In the genomic region with DNA sequence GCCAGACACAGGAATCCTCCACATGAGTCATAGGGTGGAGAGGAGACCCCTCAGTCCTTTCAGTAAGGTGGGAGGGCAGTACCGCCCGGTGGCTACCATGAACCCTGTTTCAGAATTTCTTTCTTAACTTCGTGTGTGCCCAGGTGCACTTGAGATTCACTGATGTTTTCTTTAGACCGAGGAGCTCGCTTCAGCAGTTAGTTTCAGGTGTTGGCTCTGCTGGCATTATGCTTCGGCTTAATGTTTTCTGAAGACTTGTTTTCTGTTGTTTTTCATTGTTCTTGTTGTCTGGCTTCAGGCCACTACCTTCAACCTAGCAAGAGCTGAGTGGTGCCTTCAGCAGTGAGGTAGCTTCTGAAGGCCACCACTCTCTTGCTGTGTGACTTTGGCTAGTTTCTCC, we compare ENCODE assay signal across 28 cellular contexts.
"Had no signal": no experiment of that assay in that cellular context is flagged by ENCODE, and none has a peak within 500 bp of the region (broad histone marks: within the 10 kb centered on the region; RNA-seq: fewer than 3 reads in every experiment).

No MANE protein-coding gene starts in this region.

- ATAC-seq: activated CD4-positive, CD25-positive, alpha-beta regulatory T cell treated with anti-CD3 and anti-CD28 coated beads, Interleukin-2, amount 50 U/mL, for 24 hours; gastroesophageal sphincter had no signal

- H3K27me3 ChIP-seq: adrenal gland, ascending aorta, dorsolateral prefrontal cortex, gastroesophageal sphincter, hepatocyte, uterus had no signal

- H3K36me3 ChIP-seq: uterus, WERI-Rb-1 had no signal

- H3K4me1 ChIP-seq: adrenal gland, ascending aorta, uterus had no signal

- H3K4me3 Mint-ChIP-seq: activated CD4-positive, alpha-beta memory T cell treated with anti-CD3 and anti-CD28 coated beads for 36 hours; activated CD4-positive, alpha-beta T cell treated with anti-CD3 and anti-CD28 coated beads, Interleukin-2, amount 10 ng/mL, durations not matched to agents 24 days and 14 days; activated T-cell treated with anti-CD3 and anti-CD28 coated beads, Interleukin-2, amount 50 U/mL, for 4 hours; brain; nephron had no signal

- H3K4me1 Mint-ChIP-seq: brain, nephron had no signal

- H3K36me3 Mint-ChIP-seq: activated naive CD4-positive, alpha-beta T cell treated with anti-CD3 and anti-CD28 coated beads, Interleukin-2, amount 50 U/mL, for 72 hours had no signal

- DNase-seq: activated CD4-positive, alpha-beta memory T cell treated with anti-CD3 and anti-CD28 coated beads for 36 hours; activated CD4-positive, alpha-beta T cell treated with anti-CD3 and anti-CD28 coated beads, Interleukin-2, amount 10 ng/mL, durations not matched to agents 24 days and 14 days; activated naive CD4-positive, alpha-beta T cell; activated T-cell treated with anti-CD3 and anti-CD28 coated beads, Interleukin-2, amount 50 U/mL, for 4 hours; adrenal gland; islet precursor cell; left ventricle myocardium inferior; mesendoderm; posterior cingulate gyrus; right cardiac atrium; stimulated activated CD4-positive, alpha-beta T cell treated with anti-CD3 and anti-CD28 coated beads, Interleukin-12 subunit alpha, Interleukin-12 subunit beta, amount 100 ng/mL, for 4 hours; stimulated activated CD4-positive, alpha-beta T cell treated with anti-CD3 and anti-CD28 coated beads, Interleukin-4, amount 100 ng/mL, for 1 hour; T-helper 9 cell; trophoblast cell; uterus; WERI-Rb-1 had no signal

- H3K27me3 Mint-ChIP-seq: activated CD4-positive, alpha-beta memory T cell treated with anti-CD3 and anti-CD28 coated beads for 36 hours; activated CD4-positive, alpha-beta T cell treated with anti-CD3 and anti-CD28 coated beads, Interleukin-2, amount 10 ng/mL, durations not matched to agents 24 days and 14 days had no signal

- H3K27ac ChIP-seq: adrenal gland, ascending aorta, coronary artery, gastroesophageal sphincter, hepatocyte, left ventricle myocardium inferior, uterus, WERI-Rb-1 had no signal

- H3K9me3 ChIP-seq: adrenal gland, ascending aorta, gastroesophageal sphincter, left ventricle myocardium inferior, uterus had no signal

- H3K27ac Mint-ChIP-seq: brain, nephron had no signal

- H3K4me3 ChIP-seq: adrenal gland, ascending aorta, coronary artery, dorsolateral prefrontal cortex, gastroesophageal sphincter, hepatocyte, left ventricle myocardium inferior, lung, uterus had no signal

- FAIRE-seq: endothelial cell of umbilical vein, TTC549 had no signal

- H3K9me3 Mint-ChIP-seq: activated CD4-positive, alpha-beta memory T cell treated with anti-CD3 and anti-CD28 coated beads for 36 hours; activated CD4-positive, alpha-beta T cell treated with anti-CD3 and anti-CD28 coated beads, Interleukin-2, amount 10 ng/mL, durations not matched to agents 24 days and 14 days; activated naive CD4-positive, alpha-beta T cell treated with anti-CD3 and anti-CD28 coated beads, Interleukin-2, amount 50 U/mL, for 72 hours; activated T-cell treated with anti-CD3 and anti-CD28 coated beads, Interleukin-2, amount 50 U/mL, for 4 hours; brain; nephron had no signal
